8 cellular contexts compared by ENCODE assay signal in the genomic region with DNA sequence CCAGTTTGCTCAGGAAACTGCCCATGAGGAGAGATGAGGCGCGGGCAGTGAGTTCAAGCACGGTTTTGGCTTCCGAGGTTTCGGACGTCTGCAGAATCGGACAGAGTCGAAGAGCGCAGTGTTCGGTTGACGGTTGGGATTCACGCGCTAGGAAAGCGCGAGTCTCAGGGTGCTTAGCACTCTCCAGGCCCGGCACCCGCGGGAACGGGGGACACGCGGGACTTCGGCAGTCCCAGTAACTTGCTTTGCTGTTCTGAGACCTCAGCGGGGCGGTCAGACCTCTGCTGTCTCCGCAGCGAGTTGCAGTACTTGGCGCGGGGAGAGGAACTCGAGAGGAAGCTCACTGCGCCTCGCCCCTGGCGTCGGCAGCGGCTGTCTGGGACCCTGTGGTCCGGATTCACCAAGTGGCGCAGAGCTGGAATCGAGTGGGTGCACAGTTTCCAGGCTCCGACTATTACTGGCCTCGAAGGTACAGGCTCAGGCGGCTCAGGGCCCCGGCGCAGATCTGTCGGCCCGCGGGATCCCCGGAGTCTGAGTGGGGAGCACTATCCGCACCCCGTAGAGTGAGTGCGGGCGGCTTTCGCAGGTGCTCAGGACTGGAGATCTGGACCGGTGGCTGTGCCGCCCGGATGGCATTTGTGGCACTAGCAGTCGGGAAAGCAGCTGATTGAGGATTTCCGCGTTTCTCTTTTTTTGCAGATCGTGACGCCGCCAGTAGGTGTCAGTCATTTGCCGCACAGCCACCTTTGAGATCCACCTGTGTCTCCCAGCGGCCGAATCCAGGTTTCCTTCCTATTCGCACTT. TPM values are rescaled to one million over a fixed set of nuclear protein-coding genes. Genes with fewer than 3 reads are reported as not detected.
DNase-seq lines count a peak whose midpoint lies in the region; ATAC-seq and TF ChIP-seq lines count a peak whose summit lies in the region.

A gene (minus strand): TSS at position 128 of the 804 bp plus-strand sequence. CDS start 103 bp downstream, at position 25.

- peak; percentile 79 to 84 for TF ChIP-seq RAD21 in liver (IDR thresholded peaks at IDR 0.05)

- H3K9me3 ChIP-seq in liver (ENCODE audit: control insufficient read depth in 4 of 4, low read length in 3 of 4): no peaks in the 10 kb centered on the region

- peak within 1 kb of the TSS; percentile 82 for H3K4me3 Mint-ChIP-seq in activated B cell treated with CpG ODN at 0.5 μM for 24 hours

- POLR2A ChIA-PET in activated B cell treated with CpG ODN at 0.5 μM for 24 hours (lab: Charles Lee): interaction anchor here (0.8 to 0.9 kb wide), 2 partner anchors 136 to 1369 kb away, joined by 3 read pairs; no protein-coding TSS in a partner anchor

- peaks cover 12% of the 10 kb centered on the region for H3K4me1 Mint-ChIP-seq in activated B cell treated with CpG ODN at 0.5 μM for 24 hours

- no peaks in the 10 kb centered on the region for H3K36me3 Mint-ChIP-seq in activated B cell treated with CpG ODN at 0.5 μM for 24 hours (ENCODE audit: low read depth)

- H3K4me1 ChIP-seq in liver (ENCODE audit: control insufficient read depth in 4 of 4, insufficient read depth in 4 of 4, low read length in 3 of 4): peaks cover 5 to 8% (median 8%) of the 10 kb centered on the region in 4 donors

- H3K27ac ChIP-seq in C4-2B (no peak within 1 kb of the TSS), liver (ENCODE audit: low read depth in 1 of 2, low read length in 2 of 2) (no peak within 1 kb of the TSS)

- CTCF ChIA-PET in activated B cell treated with CpG ODN at 0.5 μM for 24 hours (lab: Charles Lee): interaction anchor here (0.6 to 2.5 kb wide), 16 partner anchors 9 to 1204 kb away, joined by 3 to 11 read pairs (median 4); a partner anchor contains a TSS

- H3K36me3 ChIP-seq in liver (ENCODE audit: control insufficient read depth in 4 of 4, insufficient read depth in 3 of 4, low read depth in 1 of 4, low read length in 3 of 4): no peaks in the 10 kb centered on the region

- peak within 1 kb of the TSS; percentile 30 to 56 (median 34) for H3K4me3 ChIP-seq in liver (ENCODE audit: low read depth in 1 of 3, low read length in 3 of 3)

- peaks cover 5 to 18% (median 8%) of the 10 kb centered on the region in 4 donors for H3K27me3 ChIP-seq in liver (ENCODE audit: control insufficient read depth in 4 of 4, insufficient read depth in 4 of 4, low read length in 3 of 4)

- no peak within 1 kb of the TSS for H3K9ac ChIP-seq in liver (ENCODE audit: low read depth in 1 of 2, low read length in 2 of 2)

- WGBS in liver: 2% methylated on average over 64 of the region's 64 CpGs

- ATAC-seq in GM21528 (IDR thresholded peaks at IDR 0.05; ENCODE audit: low FRiP score, unreplicated experiment) (peak; percentile 63), activated B cell treated with CpG ODN at 0.5 μM for 24 hours (ENCODE audit: low read depth) (peak; percentile 71), HG03565 (IDR thresholded peaks at IDR 0.05; ENCODE audit: unreplicated experiment) (no peak)

- DNase-seq in NCI-H1930 (lab: John Stamatoyannopoulos, UW): peak; percentile 56 to 64
- peak; percentile 53 for DNase-seq in activated B cell treated with CpG ODN at 0.5 μM for 24 hours
- DNase-seq in cerebellar cortex (ENCODE audit: low spot score): peak; percentile 57
- peak; percentile 29 to 61 (median 40) for DNase-seq in stimulated activated CD4-positive, alpha-beta T cell treated with anti-CD3 and anti-CD28 coated beads, TNF-alpha, amount 100 ng/mL, for 24 hours (ENCODE audit: low read depth in 3 of 3)

- no peak within 1 kb of the TSS for H3K27ac Mint-ChIP-seq in activated B cell treated with CpG ODN at 0.5 μM for 24 hours

- intact Hi-C loops in activated B cell treated with CpG ODN at 0.5 μM for 24 hours (cut with micrococcal nuclease): loop anchor here (1.0 to 10.0 kb wide), 9 partner anchors 75 to 583 kb away; a partner anchor contains a TSS

- no peaks in the 10 kb centered on the region for H3K9me3 Mint-ChIP-seq in activated B cell treated with CpG ODN at 0.5 μM for 24 hours

- peaks cover 66% of the 10 kb centered on the region for H3K27me3 Mint-ChIP-seq in activated B cell treated with CpG ODN at 0.5 μM for 24 hours

- TF ChIP-seq CTCF in C4-2B (conservative IDR thresholded peaks at IDR 0.05) (peak; percentile 91), activated B cell treated with CpG ODN at 0.5 μM for 24 hours (IDR thresholded peaks at IDR 0.05) (no peak), liver (IDR thresholded peaks at IDR 0.05; ENCODE audit: low read depth, low read length, missing input control) (peak; percentile 69)

TF ChIP-seq in liver, 16 proteins besides CTCF, POLR2A, EP300 and RAD21:
- TF ChIP-seq, protein P1, sequence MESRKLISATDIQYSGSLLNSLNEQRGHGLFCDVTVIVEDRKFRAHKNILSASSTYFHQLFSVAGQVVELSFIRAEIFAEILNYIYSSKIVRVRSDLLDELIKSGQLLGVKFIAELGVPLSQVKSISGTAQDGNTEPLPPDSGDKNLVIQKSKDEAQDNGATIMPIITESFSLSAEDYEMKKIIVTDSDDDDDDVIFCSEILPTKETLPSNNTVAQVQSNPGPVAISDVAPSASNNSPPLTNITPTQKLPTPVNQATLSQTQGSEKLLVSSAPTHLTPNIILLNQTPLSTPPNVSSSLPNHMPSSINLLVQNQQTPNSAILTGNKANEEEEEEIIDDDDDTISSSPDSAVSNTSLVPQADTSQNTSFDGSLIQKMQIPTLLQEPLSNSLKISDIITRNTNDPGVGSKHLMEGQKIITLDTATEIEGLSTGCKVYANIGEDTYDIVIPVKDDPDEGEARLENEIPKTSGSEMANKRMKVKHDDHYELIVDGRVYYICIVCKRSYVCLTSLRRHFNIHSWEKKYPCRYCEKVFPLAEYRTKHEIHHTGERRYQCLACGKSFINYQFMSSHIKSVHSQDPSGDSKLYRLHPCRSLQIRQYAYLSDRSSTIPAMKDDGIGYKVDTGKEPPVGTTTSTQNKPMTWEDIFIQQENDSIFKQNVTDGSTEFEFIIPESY (IDR thresholded peaks at IDR 0.05): no peak
- peak in 1 of 2 donors; percentile 15 for TF ChIP-seq GABPA (IDR thresholded peaks at IDR 0.05 in 1 of 2, conservative IDR thresholded peaks at IDR 0.05 in 1 of 2)

RNA-seq across cellular contexts. Expression of the gene that starts here (rescaled TPM):
- total RNA-seq in activated B cell treated with CpG ODN at 0.5 μM for 24 hours: not detected in 2 replicates
- not detected for total RNA-seq in liver
- polyA plus RNA-seq in liver: not detected

Comparison
In these comparisons a context has a peak if more than half of its experiments do, and no peak if none do; other contexts are left out.
1. Peak in DNase-seq and ATAC-seq in activated B cell treated with CpG ODN at 0.5 μM for 24 hours; RNA of the gene not detected or under 1 TPM.